In genomic region chr15:42349178-42349577, GRCh38 we compare ENCODE assay signal across 24 cellular contexts. TPM values are rescaled to one million over a fixed set of nuclear protein-coding genes. Genes with fewer than 3 reads are reported as not detected.
DNase-seq lines count a peak whose midpoint lies in the region; ATAC-seq and TF ChIP-seq lines count a peak whose summit lies in the region.
"Had no signal": no experiment of that assay in that cellular context is flagged by ENCODE, and none has a peak within 500 bp of the region (broad histone marks: within the 10 kb centered on the region; RNA-seq: fewer than 3 reads in every experiment).

No MANE protein-coding gene starts in this region.

- H3K27me3 ChIP-seq in adipocyte (replicated peaks; ENCODE audit: control insufficient read depth, insufficient read depth, low read length), result no peaks in the 10 kb centered on the region
- no peaks in the 10 kb centered on the region for H3K27me3 ChIP-seq in smooth muscle cell (ENCODE audit: low read depth)
- H3K27me3 ChIP-seq: breast epithelium, esophagus muscularis mucosa, transverse colon had no signal

- H3K27ac ChIP-seq in smooth muscle cell (ENCODE audit: low read depth), result peak overlapping the region; percentile 22
- H3K27ac ChIP-seq: breast epithelium, coronary artery, esophagus muscularis mucosa, SK-N-MC, transverse colon, WERI-Rb-1 had no signal

- no peaks in the 10 kb centered on the region for H3F3A ChIP-seq in smooth muscle cell (ENCODE audit: low read depth)

- H3K79me2 ChIP-seq in smooth muscle cell (ENCODE audit: low read depth), result no peaks in the 10 kb centered on the region

- H3K4me1 ChIP-seq in adipocyte (ENCODE audit: control insufficient read depth, insufficient read depth, low read length) (peaks cover 21% of the 10 kb centered on the region), smooth muscle cell (ENCODE audit: low read depth) (no peaks in the 10 kb centered on the region)
- H3K4me1 ChIP-seq: breast epithelium, transverse colon had no signal

- H3K9me3 ChIP-seq in adipocyte (ENCODE audit: control insufficient read depth, low read length) (no peaks in the 10 kb centered on the region), smooth muscle cell (replicated peaks; ENCODE audit: low read depth) (no peaks in the 10 kb centered on the region)
- H3K9me3 ChIP-seq: breast epithelium, esophagus muscularis mucosa, transverse colon had no signal

- H3K4me3 ChIP-seq in adipocyte (ENCODE audit: low read length) (no peak overlapping the region), fibroblast of villous mesenchyme (ENCODE audit: low read depth, low read length) (no peak overlapping the region), smooth muscle cell (no peak overlapping the region)
- H3K4me3 ChIP-seq: breast epithelium, coronary artery, esophagus muscularis mucosa, SK-N-MC, transverse colon had no signal

- no peak overlapping the region for H3K4me2 ChIP-seq in smooth muscle cell

- peak; percentile 63 for DNase-seq in HCEC 1CT
- peak; percentile 58 for DNase-seq in adipocyte (ENCODE audit: low read depth)
- peak; percentile 15 for DNase-seq in fibroblast of villous mesenchyme (ENCODE audit: low read depth)
- no peak for DNase-seq in smooth muscle cell (lab: John Stamatoyannopoulos, UW; ENCODE audit: unreplicated experiment)
- DNase-seq in cerebellar cortex (ENCODE audit: low spot score), result no peak
- DNase-seq in HuH-7.5 (ENCODE audit: low spot score), result no peak
- DNase-seq in stimulated activated naive CD8-positive, alpha-beta T cell treated with anti-CD3 and anti-CD28 coated beads, Interleukin-15, Interleukin-2, amounts not matched to agents 100 U/mL and 50 U/mL, for 24 hours, result no peak
- DNase-seq: activated CD8-positive, alpha-beta memory T cell treated with anti-CD3 and anti-CD28 coated beads, Interleukin-2, amount 50 U/mL, for 4 hours; activated effector memory CD4-positive, alpha-beta T cell treated with anti-CD3 and anti-CD28 coated beads, Interleukin-2, amount 50 U/mL, for 16 hours; CD8-positive, alpha-beta T cell; effector memory CD8-positive, alpha-beta T cell; GOT3; mammary epithelial cell; NCI-H1694; NCI-H2171 treated with DMSO at 0.1 percent for 48 hours; NCI-H526; stimulated activated CD8-positive, alpha-beta memory T cell treated with anti-CD3 and anti-CD28 coated beads, Interleukin-4, amount 100 ng/mL, for 48 hours; transverse colon; WERI-Rb-1 had no signal

- no peaks in the 10 kb centered on the region for H4K20me1 ChIP-seq in smooth muscle cell (ENCODE audit: low read depth)

- 91% methylated on average over 2 of the region's 2 CpGs for WGBS in smooth muscle cell (ENCODE audit: low lambda C conversion rate)

- H3K9ac ChIP-seq in adipocyte (ENCODE audit: low read length), result no peak overlapping the region
- no peak overlapping the region for H3K9ac ChIP-seq in smooth muscle cell (ENCODE audit: low read depth)

- H3K36me3 ChIP-seq in adipocyte (ENCODE audit: control insufficient read depth, insufficient read depth, low read length, severe bottlenecking), result peaks cover 44% of the 10 kb centered on the region
- no peaks in the 10 kb centered on the region for H3K36me3 ChIP-seq in smooth muscle cell (ENCODE audit: low read depth)
- H3K36me3 ChIP-seq: breast epithelium, WERI-Rb-1 had no signal

- no peak overlapping the region for H2AFZ ChIP-seq in smooth muscle cell (ENCODE audit: low read depth)

- no peak for ATAC-seq in stimulated activated naive CD8-positive, alpha-beta T cell treated with anti-CD3 and anti-CD28 coated beads, Interleukin-15, Interleukin-2, amounts not matched to agents 100 U/mL and 50 U/mL, for 24 hours
- ATAC-seq: CD8-positive, alpha-beta T cell; effector memory CD8-positive, alpha-beta T cell; sciatic nerve had no signal

- TF ChIP-seq CTCF in fibroblast of villous mesenchyme (IDR thresholded peaks at IDR 0.05; ENCODE audit: insufficient read depth, low read depth, low read length) (no peak), smooth muscle cell (IDR thresholded peaks at IDR 0.05; ENCODE audit: borderline replicate concordance, insufficient read depth, poor library complexity, severe bottlenecking) (no peak)

RNA-seq across cellular contexts. Expression of gene CAPN3, which starts 10.1 kb away (rescaled TPM):
- total RNA-seq in fibroblast of villous mesenchyme (0.64 and 2.6 TPM in 2 replicates), smooth muscle cell (0.58 and 1.6 TPM in 2 replicates)
- 0.25 and 0.54 TPM in 2 replicates for polyA plus RNA-seq in smooth muscle cell

Comparison
In these comparisons a context has a peak if more than half of its experiments do, and no peak if none do; other contexts are left out.
1. DNase-seq: peak in HCEC 1CT (single experiment), adipocyte (single experiment) and fibroblast of villous mesenchyme (single experiment); none in smooth muscle cell (single experiment), cerebellar cortex (single experiment), HuH-7.5 (single experiment) and stimulated activated naive CD8-positive, alpha-beta T cell treated with anti-CD3 and anti-CD28 coated beads, Interleukin-15, Interleukin-2, amounts not matched to agents 100 U/mL and 50 U/mL, for 24 hours (single experiment).